1 cellular context compared by ENCODE assay signal in genomic region chr14:61619494-61619893, GRCh38.
TF ChIP-seq lines count a peak whose summit lies in the region.

No MANE protein-coding gene starts in this region.

TF ChIP-seq in IMR-90, 13 proteins besides CTCF, POLR2A, EP300 and RAD21:
- TF ChIP-seq FOS (IDR thresholded peaks at IDR 0.05; ENCODE audit: low read depth, low read length) (no peak), NFE2L2 (IDR thresholded peaks at IDR 0.05; ENCODE audit: low read depth, low read length) (no peak), CHD1 (IDR thresholded peaks at IDR 0.05; ENCODE audit: low read depth, low read length) (no peak), MXI1 (IDR thresholded peaks at IDR 0.05; ENCODE audit: borderline replicate concordance, low read depth, low read length) (no peak), RCOR1 (IDR thresholded peaks at IDR 0.05; ENCODE audit: insufficient replicate concordance, low read length) (no peak), ELK1 (IDR thresholded peaks at IDR 0.05; ENCODE audit: borderline replicate concordance, low read depth, low read length) (no peak), RFX5 (IDR thresholded peaks at IDR 0.05; ENCODE audit: low read depth, low read length) (no peak), SMC3 (IDR thresholded peaks at IDR 0.05; ENCODE audit: low read depth, low read length) (no peak), CEBPB (IDR thresholded peaks at IDR 0.05; ENCODE audit: low read depth, low read length) (no peak), MAZ (IDR thresholded peaks at IDR 0.05; ENCODE audit: borderline replicate concordance, low read depth, low read length) (no peak), BHLHE40 (IDR thresholded peaks at IDR 0.05; ENCODE audit: low read depth, low read length) (no peak), MAFK (IDR thresholded peaks at IDR 0.05; ENCODE audit: low read depth, low read length) (no peak)
